1 cellular context compared by ENCODE assay signal in the genomic region with DNA sequence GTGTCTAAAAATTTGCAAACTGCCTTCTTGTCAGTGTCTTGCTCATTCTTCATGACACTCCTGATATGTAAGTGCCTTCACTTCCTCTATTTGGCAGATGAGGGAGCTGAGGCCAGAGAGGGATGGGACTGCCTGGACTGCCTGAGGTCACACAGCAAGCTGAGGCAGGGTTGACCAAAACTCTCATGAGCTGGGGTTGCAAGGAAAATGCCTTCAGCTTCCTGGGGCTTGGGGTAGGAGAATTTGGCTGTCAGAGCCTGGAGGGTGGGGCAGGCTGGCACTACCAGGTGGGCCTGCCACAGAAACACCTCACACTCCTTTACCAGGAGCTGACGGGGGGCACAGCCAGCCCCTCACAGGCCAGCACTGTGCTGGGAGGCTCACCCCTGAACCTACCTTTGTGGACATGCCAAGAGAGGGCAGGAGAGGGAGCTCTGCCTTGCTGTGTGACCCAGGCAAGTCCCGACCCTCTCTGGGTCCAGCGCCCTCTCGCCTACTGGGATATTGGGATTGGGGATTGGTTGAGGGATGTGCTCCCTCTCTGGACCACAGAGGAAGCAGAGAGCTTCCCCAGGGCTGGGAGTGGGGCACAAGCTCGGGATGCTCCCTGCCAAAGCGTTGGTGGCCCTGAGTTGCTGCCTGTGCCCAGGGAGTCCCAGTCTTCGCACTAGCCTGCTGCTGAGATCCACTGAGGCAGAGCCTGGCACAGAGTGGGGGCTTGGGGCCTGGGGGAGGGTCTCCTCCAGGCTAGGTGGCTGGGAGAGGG.
TF ChIP-seq lines count a peak whose summit lies in the region.

No MANE protein-coding gene starts in this region.

TF ChIP-seq in A549, 52 proteins besides CTCF, POLR2A, EP300 and RAD21:
- TF ChIP-seq ZFP36 (IDR thresholded peaks at IDR 0.05; ENCODE audit: borderline replicate concordance, partially characterized antibody), result peak; percentile 5
- TF ChIP-seq, protein P1, sequence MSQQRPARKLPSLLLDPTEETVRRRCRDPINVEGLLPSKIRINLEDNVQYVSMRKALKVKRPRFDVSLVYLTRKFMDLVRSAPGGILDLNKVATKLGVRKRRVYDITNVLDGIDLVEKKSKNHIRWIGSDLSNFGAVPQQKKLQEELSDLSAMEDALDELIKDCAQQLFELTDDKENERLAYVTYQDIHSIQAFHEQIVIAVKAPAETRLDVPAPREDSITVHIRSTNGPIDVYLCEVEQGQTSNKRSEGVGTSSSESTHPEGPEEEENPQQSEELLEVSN (IDR thresholded peaks at IDR 0.05; ENCODE audit: borderline replicate concordance, low read depth), result no peak
